ENCODE assay signal across 8 cellular contexts in genomic region chr2:8872821-8873432, GRCh38. TPM values are rescaled to one million over a fixed set of nuclear protein-coding genes. Genes with fewer than 3 reads are reported as not detected.
DNase-seq lines count a peak whose midpoint lies in the region; ATAC-seq and TF ChIP-seq lines count a peak whose summit lies in the region.

No MANE protein-coding gene starts in this region.

- no peak for TF ChIP-seq POLR2A in NB4 (IDR thresholded peaks at IDR 0.05; ENCODE audit: extremely low read depth, insufficient read length)
- no peak for TF ChIP-seq POLR2A in gastroesophageal sphincter (IDR thresholded peaks at IDR 0.05)

- intact Hi-C loops in activated CD4-positive, alpha-beta T cell treated with anti-CD3 and anti-CD28 coated beads, Interleukin-2, amount 10 ng/mL, durations not matched to agents 24 days and 14 days (cut with micrococcal nuclease), result loop anchor here (2.0 kb wide), 1 partner anchor 266 kb away; no protein-coding TSS in a partner anchor

- H3F3A ChIP-seq in SK-N-SH (replicated peaks; ENCODE audit: insufficient read depth), result no peaks in the 10 kb centered on the region

- CTCF ChIA-PET in SK-N-SH (lab: Yijun Ruan, JAX), result interaction anchor here (0.6 to 4.3 kb wide), 42 partner anchors 9 to 475 kb away, joined by 3 to 99 read pairs (median 3); no protein-coding TSS in a partner anchor

- TF ChIP-seq RAD21 in SK-N-SH (IDR thresholded peaks at IDR 0.05; ENCODE audit: low read length), result peak; percentile 87

- H3K4me1 ChIP-seq in SK-N-SH (ENCODE audit: control insufficient read depth in 1 of 2, insufficient read depth in 2 of 2, low read depth in 1 of 2, low read length in 1 of 2) (no peaks in the 10 kb centered on the region), gastroesophageal sphincter (peaks cover 0 to 2% (median 0%) of the 10 kb centered on the region in 3 donors)

- peaks cover 26 to 31% of the 10 kb centered on the region in 2 experiments for H3K36me3 ChIP-seq in SK-N-SH (replicated peaks in 1 of 2; ENCODE audit: control insufficient read depth in 1 of 2, insufficient read depth in 2 of 2, low read length in 1 of 2)
- peaks cover 0 to 26% of the 10 kb centered on the region in 2 donors for H3K36me3 ChIP-seq in gastroesophageal sphincter

- 69% methylated on average over 11 of the region's 11 CpGs for WGBS in SK-N-SH (ENCODE audit: low lambda C conversion rate)
- WGBS in gastroesophageal sphincter (ENCODE audit: low coverage in 1 of 2), 2 donors, result 46% methylated on average over 10 to 11 of the region's 11 CpGs

- H3K4me3 ChIP-seq in NB4 (ENCODE audit: low read depth, low read length) (no peak overlapping the region), SK-N-SH (ENCODE audit: low read depth in 2 of 2, low read length in 1 of 2) (no peak overlapping the region), gastroesophageal sphincter (no peak overlapping the region)

- peaks cover 3% of the 10 kb centered on the region for H3K27me3 Mint-ChIP-seq in activated CD4-positive, alpha-beta T cell treated with anti-CD3 and anti-CD28 coated beads, Interleukin-2, amount 10 ng/mL, durations not matched to agents 24 days and 14 days
- H3K27me3 Mint-ChIP-seq in stimulated activated naive B cell treated with anti-CD40 and anti-IgM and Interleukin-4, amounts not matched to agents 10 μg/mL and 1 μg/mL and 100 μg/mL, for 72 hours, result no peaks in the 10 kb centered on the region

- H3K27me3 ChIP-seq in SK-N-SH (ENCODE audit: insufficient read depth) (no peaks in the 10 kb centered on the region), gastroesophageal sphincter (no peaks in the 10 kb centered on the region)

- DNase-seq in activated CD4-positive, alpha-beta T cell treated with anti-CD3 and anti-CD28 coated beads, Interleukin-2, amount 10 ng/mL, durations not matched to agents 24 days and 14 days, result peak; percentile 62
- no peak for DNase-seq in activated CD4-positive, alpha-beta T cell treated with anti-CD3 and anti-CD28 coated beads, Interleukin-2, amount 50 U/mL, for 1 hour
- DNase-seq in NB4 (ENCODE audit: low read depth) (peak; percentile 70), SK-N-SH (peak; percentile 63), GF-D8 (lab: John Stamatoyannopoulos, UW) (no peak)
- no peak for DNase-seq in stimulated activated naive B cell treated with anti-CD40 and anti-IgM and Interleukin-4, amounts not matched to agents 10 μg/mL and 1 μg/mL and 100 μg/mL, for 72 hours

- no peak overlapping the region for H3K4me2 ChIP-seq in SK-N-SH

- TF ChIP-seq EP300 in SK-N-SH (IDR thresholded peaks at IDR 0.05; ENCODE audit: borderline replicate concordance in 1 of 2, low read depth in 1 of 2, low read length in 1 of 2) (no peak), gastroesophageal sphincter (IDR thresholded peaks at IDR 0.05) (no peak)

- no peaks in the 10 kb centered on the region for H3K79me2 ChIP-seq in SK-N-SH (ENCODE audit: insufficient read depth)

- H3K9ac ChIP-seq in SK-N-SH, result no peak overlapping the region

- no peak overlapping the region for H3K4me3 Mint-ChIP-seq in activated CD4-positive, alpha-beta T cell treated with anti-CD3 and anti-CD28 coated beads, Interleukin-2, amount 10 ng/mL, durations not matched to agents 24 days and 14 days
- H3K4me3 Mint-ChIP-seq in stimulated activated naive B cell treated with anti-CD40 and anti-IgM and Interleukin-4, amounts not matched to agents 10 μg/mL and 1 μg/mL and 100 μg/mL, for 72 hours, result no peak overlapping the region

- no peak overlapping the region for H3K27ac Mint-ChIP-seq in activated CD4-positive, alpha-beta T cell treated with anti-CD3 and anti-CD28 coated beads, Interleukin-2, amount 10 ng/mL, durations not matched to agents 24 days and 14 days
- no peak overlapping the region for H3K27ac Mint-ChIP-seq in stimulated activated naive B cell treated with anti-CD40 and anti-IgM and Interleukin-4, amounts not matched to agents 10 μg/mL and 1 μg/mL and 100 μg/mL, for 72 hours

- H3K27ac ChIP-seq in SK-N-SH (ENCODE audit: low read depth in 2 of 2, low read length in 1 of 2) (no peak overlapping the region), gastroesophageal sphincter (no peak overlapping the region)

- H3K9me3 ChIP-seq in SK-N-SH (no peaks in the 10 kb centered on the region), gastroesophageal sphincter (no peaks in the 10 kb centered on the region)

- no peaks in the 10 kb centered on the region for H4K20me1 ChIP-seq in SK-N-SH (ENCODE audit: insufficient read depth)

- H3K9me3 Mint-ChIP-seq in activated CD4-positive, alpha-beta T cell treated with anti-CD3 and anti-CD28 coated beads, Interleukin-2, amount 10 ng/mL, durations not matched to agents 24 days and 14 days, result no peaks in the 10 kb centered on the region
- no peaks in the 10 kb centered on the region for H3K9me3 Mint-ChIP-seq in stimulated activated naive B cell treated with anti-CD40 and anti-IgM and Interleukin-4, amounts not matched to agents 10 μg/mL and 1 μg/mL and 100 μg/mL, for 72 hours

- ATAC-seq in gastroesophageal sphincter, result no peak
- peak; percentile 36 to 42 for ATAC-seq in stimulated activated naive B cell treated with anti-CD40 and anti-IgM and Interleukin-4, amounts not matched to agents 10 μg/mL and 1 μg/mL and 100 μg/mL, for 72 hours (replicated peaks)
- no peak for ATAC-seq in GM21529 (IDR thresholded peaks at IDR 0.05; ENCODE audit: unreplicated experiment)

- no peaks in the 10 kb centered on the region for H3K36me3 Mint-ChIP-seq in activated CD4-positive, alpha-beta T cell treated with anti-CD3 and anti-CD28 coated beads, Interleukin-2, amount 10 ng/mL, durations not matched to agents 24 days and 14 days (ENCODE audit: low read depth)
- H3K36me3 Mint-ChIP-seq in stimulated activated naive B cell treated with anti-CD40 and anti-IgM and Interleukin-4, amounts not matched to agents 10 μg/mL and 1 μg/mL and 100 μg/mL, for 72 hours, result no peaks in the 10 kb centered on the region

- H3K9me2 ChIP-seq in SK-N-SH, result no peaks in the 10 kb centered on the region

- H3K4me1 Mint-ChIP-seq in activated CD4-positive, alpha-beta T cell treated with anti-CD3 and anti-CD28 coated beads, Interleukin-2, amount 10 ng/mL, durations not matched to agents 24 days and 14 days, result no peaks in the 10 kb centered on the region
- H3K4me1 Mint-ChIP-seq in stimulated activated naive B cell treated with anti-CD40 and anti-IgM and Interleukin-4, amounts not matched to agents 10 μg/mL and 1 μg/mL and 100 μg/mL, for 72 hours, result peaks cover 3 to 10% of the 10 kb centered on the region in 2 donors

- no peak overlapping the region for H2AFZ ChIP-seq in SK-N-SH (ENCODE audit: low read depth)

- POLR2A ChIA-PET in SK-N-SH (lab: Yijun Ruan, JAX), result no interaction called here

- peak; percentile 71 for TF ChIP-seq CTCF in NB4 (IDR thresholded peaks at IDR 0.05; ENCODE audit: low read depth, low read length)
- peak; percentile 84 for TF ChIP-seq CTCF in SK-N-SH (IDR thresholded peaks at IDR 0.05)
- TF ChIP-seq CTCF in gastroesophageal sphincter (IDR thresholded peaks at IDR 0.05), result peak; percentile 38 to 58 (median 51)

TF ChIP-seq in SK-N-SH, 30 proteins besides CTCF, POLR2A, EP300 and RAD21:
- no peak for TF ChIP-seq NFIC (IDR thresholded peaks at IDR 0.05; ENCODE audit: borderline replicate concordance)
- no peak for TF ChIP-seq MEF2A (IDR thresholded peaks at IDR 0.05; ENCODE audit: borderline replicate concordance, low read depth)
- TF ChIP-seq GATA2 (CRISPR knock-in tag; IDR thresholded peaks at IDR 0.05), result peak; percentile 60; the same call in 1 of the 2 replicates
- TF ChIP-seq, protein P1, sequence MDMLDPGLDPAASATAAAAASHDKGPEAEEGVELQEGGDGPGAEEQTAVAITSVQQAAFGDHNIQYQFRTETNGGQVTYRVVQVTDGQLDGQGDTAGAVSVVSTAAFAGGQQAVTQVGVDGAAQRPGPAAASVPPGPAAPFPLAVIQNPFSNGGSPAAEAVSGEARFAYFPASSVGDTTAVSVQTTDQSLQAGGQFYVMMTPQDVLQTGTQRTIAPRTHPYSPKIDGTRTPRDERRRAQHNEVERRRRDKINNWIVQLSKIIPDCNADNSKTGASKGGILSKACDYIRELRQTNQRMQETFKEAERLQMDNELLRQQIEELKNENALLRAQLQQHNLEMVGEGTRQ (IDR thresholded peaks at IDR 0.05; ENCODE audit: borderline replicate concordance, low read depth, low read length), result no peak
- no peak for TF ChIP-seq POLR2AphosphoS5 (IDR thresholded peaks at IDR 0.05; ENCODE audit: low read depth, low read length)
- TF ChIP-seq RCOR1 (IDR thresholded peaks at IDR 0.05; ENCODE audit: low read length), result no peak
- TF ChIP-seq SMC3 (IDR thresholded peaks at IDR 0.05; ENCODE audit: low read depth, low read length), result peak; percentile 72
TF ChIP-seq in SK-N-SH: peak in this region for 2.

RNA-seq across cellular contexts. Expression of gene KIDINS220, which starts 35.5 kb away (rescaled TPM):
- 25.3 and 28.0 TPM in 2 replicates for total RNA-seq in activated CD4-positive, alpha-beta T cell treated with anti-CD3 and anti-CD28 coated beads, Interleukin-2, amount 10 ng/mL, durations not matched to agents 24 days and 14 days
- 18.2 and 22.8 TPM in 2 replicates for polyA plus RNA-seq in SK-N-SH (2012; rRNA removed)
- polyA plus RNA-seq in SK-N-SH (2012; cell fraction: cytosol; rRNA removed), result 19.7 and 20.6 TPM in 2 replicates
- polyA plus RNA-seq in SK-N-SH (2012; cell fraction: nucleus; rRNA removed), result 26.5 and 51.8 TPM in 2 replicates
- 100 to 1,000 TPM in 2 of 4 donors, 10 to 100 TPM in 2; 73.3 to 122 (median 88.9) TPM for total RNA-seq in gastroesophageal sphincter

Comparison
In these comparisons a context has a peak if more than half of its experiments do, and no peak if none do; other contexts are left out.
1. DNase-seq: peak in activated CD4-positive, alpha-beta T cell treated with anti-CD3 and anti-CD28 coated beads, Interleukin-2, amount 10 ng/mL, durations not matched to agents 24 days and 14 days (single experiment), NB4 (single experiment) and SK-N-SH (single experiment); none in activated CD4-positive, alpha-beta T cell treated with anti-CD3 and anti-CD28 coated beads, Interleukin-2, amount 50 U/mL, for 1 hour (single experiment), stimulated activated naive B cell treated with anti-CD40 and anti-IgM and Interleukin-4, amounts not matched to agents 10 μg/mL and 1 μg/mL and 100 μg/mL, for 72 hours (single experiment) and GF-D8 (single experiment).
2. ATAC-seq: peak in stimulated activated naive B cell treated with anti-CD40 and anti-IgM and Interleukin-4, amounts not matched to agents 10 μg/mL and 1 μg/mL and 100 μg/mL, for 72 hours (2 of 2); none in gastroesophageal sphincter (single experiment) and GM21529 (single experiment).
3. Peak in every context shown above with its lines, with median percentiles within 50 percentile points of each other: CTCF ChIP-seq.